Comparison of ENCODE assay signal across 20 cellular contexts in the genomic region with DNA sequence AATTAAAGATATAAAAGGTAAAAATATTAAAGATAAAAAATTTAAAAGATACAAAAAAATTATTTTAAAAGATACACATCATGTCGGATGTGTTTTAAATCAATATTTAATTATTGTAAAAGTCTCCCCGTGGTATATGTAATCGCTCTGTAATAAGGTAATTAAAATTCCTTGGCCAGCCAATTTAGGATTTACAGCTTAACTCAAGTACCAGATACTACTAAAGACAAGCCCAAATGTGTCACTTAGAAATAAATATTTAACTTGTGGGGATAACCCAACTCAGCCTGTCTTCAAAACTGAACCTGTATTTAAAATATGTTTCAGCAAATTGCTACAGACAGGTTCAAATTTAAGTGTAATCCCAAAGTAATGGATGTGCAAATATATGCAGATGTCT. TPM values are rescaled to one million over a fixed set of nuclear protein-coding genes. Genes with fewer than 3 reads are reported as not detected.
"Had no signal": no experiment of that assay in that cellular context is flagged by ENCODE, and none has a peak within 500 bp of the region (broad histone marks: within the 10 kb centered on the region; RNA-seq: fewer than 3 reads in every experiment).

No MANE protein-coding gene starts in this region.

- H3K4me1 ChIP-seq: colonic mucosa, esophagus squamous epithelium had no signal

- H3K4me3 ChIP-seq: adrenal gland, colonic mucosa, esophagus squamous epithelium, hepatocyte, transverse colon had no signal

- ATAC-seq: natural killer cell; stimulated activated naive B cell treated with anti-CD40 and anti-IgM and Interleukin-4, amounts not matched to agents 10 μg/mL and 1 μg/mL and 100 μg/mL, for 72 hours had no signal

- H3K4me2 ChIP-seq: hepatocyte had no signal

- H2AFZ ChIP-seq: hepatocyte had no signal

- H3K27me3 ChIP-seq: adrenal gland, colonic mucosa, esophagus squamous epithelium, hepatocyte, neutrophil, transverse colon had no signal

- H3K27ac ChIP-seq: adrenal gland, colonic mucosa, esophagus squamous epithelium, neutrophil had no signal

- H3K36me3 ChIP-seq: adrenal gland, colonic mucosa, esophagus squamous epithelium, neutrophil, transverse colon had no signal

- DNase-seq: activated CD4-positive, alpha-beta memory T cell treated with anti-CD3 and anti-CD28 coated beads, Interleukin-2, amount 10 ng/mL, durations not matched to agents 7 days and 5 days; activated CD4-positive, alpha-beta T cell treated with anti-CD3 and anti-CD28 coated beads for 4 hours; activated effector memory CD4-positive, alpha-beta T cell treated with anti-CD3 and anti-CD28 coated beads, Interleukin-2, amount 50 U/mL, for 16 hours; activated T-cell treated with anti-CD3 and anti-CD28 coated beads, Interleukin-2, amount 50 U/mL, for 48 hours; adrenal gland; caudate nucleus; colonic mucosa; esophagus squamous epithelium; natural killer cell; posterior cingulate gyrus; stimulated activated CD4-positive, alpha-beta T cell treated with anti-CD3 and anti-CD28 coated beads, Interleukin-15, amount 100 ng/mL, for 24 hours; stimulated activated CD4-positive, alpha-beta T cell treated with anti-CD3 and anti-CD28 coated beads, Interleukin-4, amount 100 ng/mL, for 1 hour; stimulated activated naive B cell treated with anti-CD40 and anti-IgM and Interleukin-4, amounts not matched to agents 10 μg/mL and 1 μg/mL and 100 μg/mL, for 72 hours; transverse colon had no signal

- H3K9me3 ChIP-seq: adrenal gland, colonic mucosa, esophagus squamous epithelium, neutrophil, transverse colon had no signal

RNA-seq across cellular contexts. Expression of gene GPR82, which starts 56.0 kb away (rescaled TPM):
- total RNA-seq: activated CD4-positive, alpha-beta memory T cell treated with anti-CD3 and anti-CD28 coated beads, Interleukin-2, amount 10 ng/mL, durations not matched to agents 7 days and 5 days; fibroblast of villous mesenchyme; glomerular endothelial cell; kidney epithelial cell; skeletal muscle tissue had no signal
